ENCODE assay signal across 1 cellular context in the genomic region with DNA sequence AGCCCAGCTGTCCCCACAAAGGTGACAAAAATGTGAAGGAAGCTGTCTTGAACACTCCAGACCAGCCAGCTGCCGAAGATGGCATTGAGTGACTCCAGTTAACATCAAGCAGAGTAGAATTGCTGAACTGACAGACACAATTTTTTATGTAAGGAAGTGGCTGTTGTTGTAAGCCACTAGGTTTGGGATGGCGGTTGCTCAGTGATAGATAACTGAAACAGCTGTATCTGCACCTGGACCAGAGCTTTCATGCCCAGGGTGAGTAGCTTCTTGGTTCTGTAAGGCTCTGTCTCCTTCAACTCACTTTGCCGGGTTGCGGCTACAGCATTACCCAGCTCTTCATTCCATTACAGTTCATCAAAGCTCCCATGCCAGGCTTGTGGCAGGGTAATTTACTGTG.
TF ChIP-seq lines count a peak whose summit lies in the region.

No MANE protein-coding gene starts in this region.

TF ChIP-seq in H1, 55 proteins besides CTCF, POLR2A, EP300 and RAD21:
- TF ChIP-seq POLR2AphosphoS5 (IDR thresholded peaks at IDR 0.05; ENCODE audit: low read depth, low read length) (no peak), CTBP2 (IDR thresholded peaks at IDR 0.05; ENCODE audit: borderline replicate concordance, insufficient read depth, insufficient read length, low read length) (no peak), RXRA (IDR thresholded peaks at IDR 0.05; ENCODE audit: insufficient read depth, low read depth, low read length) (no peak), TCF12 (IDR thresholded peaks at IDR 0.05; ENCODE audit: low read depth, low read length) (no peak), EZH2 (IDR thresholded peaks at IDR 0.05; ENCODE audit: low read depth, low read length, severe bottlenecking) (no peak), TBP (IDR thresholded peaks at IDR 0.05; ENCODE audit: low read depth, low read length) (no peak), SIRT6 (IDR thresholded peaks at IDR 0.05; ENCODE audit: low read length) (no peak), KDM5A (IDR thresholded peaks at IDR 0.05; ENCODE audit: low read length) (no peak), SUZ12 (IDR thresholded peaks at IDR 0.05; ENCODE audit: low read length) (no peak), BACH1 (IDR thresholded peaks at IDR 0.05; ENCODE audit: low read length) (no peak), PHF8 (conservative IDR thresholded peaks at IDR 0.05; ENCODE audit: low read depth, low read length) (no peak), TAF7 (optimal IDR thresholded peaks at IDR 0.05; ENCODE audit: borderline replicate concordance, low read depth, low read length) (no peak), JUN (IDR thresholded peaks at IDR 0.05; ENCODE audit: low read depth, low read length) (no peak), CREB1 (IDR thresholded peaks at IDR 0.05) (no peak), ZNF274 (IDR thresholded peaks at IDR 0.05; ENCODE audit: borderline replicate concordance, extremely low read depth, low read length) (no peak), BRCA1 (IDR thresholded peaks at IDR 0.05; ENCODE audit: low read depth, low read length) (no peak), FOSL1 (IDR thresholded peaks at IDR 0.05; ENCODE audit: insufficient read depth, low read depth, low read length) (no peak)
- TF ChIP-seq, protein P1, sequence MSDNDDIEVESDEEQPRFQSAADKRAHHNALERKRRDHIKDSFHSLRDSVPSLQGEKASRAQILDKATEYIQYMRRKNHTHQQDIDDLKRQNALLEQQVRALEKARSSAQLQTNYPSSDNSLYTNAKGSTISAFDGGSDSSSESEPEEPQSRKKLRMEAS (IDR thresholded peaks at IDR 0.05) = no peak
